In genomic region chrX:108168961-108169740, GRCh38 we compare ENCODE assay signal across 7 cellular contexts.
"Had no signal": no experiment of that assay in that cellular context is flagged by ENCODE, and none has a peak within 500 bp of the region (broad histone marks: within the 10 kb centered on the region; RNA-seq: fewer than 3 reads in every experiment).

No MANE protein-coding gene starts in this region.

- H3K4me2 ChIP-seq: GM23338 had no signal

- H3K4me3 ChIP-seq: GM23338 had no signal

- FAIRE-seq: H1, H54, HTR-8/SVneo had no signal

- H3K4me3 Mint-ChIP-seq: GM23338, H9 had no signal

- DNase-seq: H9, HCEC 1CT, IMR-90 had no signal

- H2AFZ ChIP-seq: GM23338 had no signal

- H3K27ac Mint-ChIP-seq: GM23338, H9 had no signal

- H3K4me1 Mint-ChIP-seq: GM23338 had no signal

- ATAC-seq: GM23338 had no signal

- H3K9me3 Mint-ChIP-seq: GM23338, H9 had no signal
